19 cellular contexts compared by ENCODE assay signal in the genomic region with DNA sequence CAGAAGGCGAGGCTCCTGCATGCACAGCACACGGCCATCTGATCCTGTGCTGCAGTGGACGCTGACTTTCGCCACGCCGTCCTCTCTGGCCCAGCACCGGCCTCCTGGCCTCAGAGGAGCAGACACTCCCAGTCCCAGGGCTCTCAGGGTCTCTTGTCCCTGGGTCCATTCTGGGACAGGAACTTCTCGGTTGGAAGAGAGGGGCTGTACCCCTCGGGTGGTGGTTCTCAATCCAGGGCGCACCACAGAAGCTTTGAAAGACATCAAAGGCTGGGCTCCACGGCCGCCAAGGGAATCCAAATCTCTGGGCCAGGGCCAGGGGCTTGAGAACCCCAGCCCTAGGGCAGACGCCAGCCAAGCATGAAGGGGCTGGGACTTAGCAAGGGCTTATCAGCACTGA. TPM values are rescaled to one million over a fixed set of nuclear protein-coding genes. Genes with fewer than 3 reads are reported as not detected.
DNase-seq lines count a peak whose midpoint lies in the region; ATAC-seq lines count a peak whose summit lies in the region.
"Had no signal": no experiment of that assay in that cellular context is flagged by ENCODE, and none has a peak within 500 bp of the region (broad histone marks: within the 10 kb centered on the region; RNA-seq: fewer than 3 reads in every experiment).

No MANE protein-coding gene starts in this region.

- H3K4me1 ChIP-seq in BLaER1 = peaks cover 42% of the 10 kb centered on the region

- no peaks in the 10 kb centered on the region for H3K27me3 ChIP-seq in BLaER1

- no peak overlapping the region for H3K9ac ChIP-seq in BLaER1

- peak overlapping the region; percentile 22; the same call in 1 of the 2 replicates for H3K27ac ChIP-seq in BLaER1
- H3K27ac ChIP-seq: A549, PC-9 had no signal

- H3K4me1 Mint-ChIP-seq in dendritic cell treated with granulocyte-macrophage colony-stimulating factor and Interleukin-4, amounts not matched to agents 40 ng/mL and 50 ng/mL, for 4 days (ENCODE audit: low read depth) = peaks cover 46% of the 10 kb centered on the region
- peaks cover 9 to 22% (median 20%) of the 10 kb centered on the region in 3 donors for H3K4me1 Mint-ChIP-seq in naive B cell

- no peaks in the 10 kb centered on the region for H3K27me3 Mint-ChIP-seq in dendritic cell treated with granulocyte-macrophage colony-stimulating factor and Interleukin-4, amounts not matched to agents 40 ng/mL and 50 ng/mL, for 4 days
- no peaks in the 10 kb centered on the region for H3K27me3 Mint-ChIP-seq in naive B cell

- peaks cover 70% of the 10 kb centered on the region for H3K36me3 Mint-ChIP-seq in dendritic cell treated with granulocyte-macrophage colony-stimulating factor and Interleukin-4, amounts not matched to agents 40 ng/mL and 50 ng/mL, for 4 days (ENCODE audit: low read depth)
- H3K36me3 Mint-ChIP-seq in naive B cell = peaks cover 4 to 16% of the 10 kb centered on the region in 2 donors

- intact Hi-C loops in dendritic cell treated with granulocyte-macrophage colony-stimulating factor and Interleukin-4, amounts not matched to agents 40 ng/mL and 50 ng/mL, for 4 days (cut with micrococcal nuclease) = no loop called here

- H3K4me2 ChIP-seq in BLaER1 = no peak overlapping the region
- H3K4me2 ChIP-seq: A549, PC-9 had no signal

- no peak for ATAC-seq in naive B cell (ENCODE audit: low read depth in 2 of 2)
- no peak for ATAC-seq in GM18858 (IDR thresholded peaks at IDR 0.05; ENCODE audit: unreplicated experiment)
- ATAC-seq in GM21528 (IDR thresholded peaks at IDR 0.05; ENCODE audit: low FRiP score, unreplicated experiment) = no peak
- ATAC-seq in GM18520 (IDR thresholded peaks at IDR 0.05; ENCODE audit: unreplicated experiment) = no peak
- ATAC-seq: A549 had no signal

- DNase-seq in CMK (ENCODE audit: low read depth) (peak; percentile 35), naive B cell (no peak), RKO (ENCODE audit: low spot score) (no peak)
- DNase-seq: DMS79 treated with DMSO at 0.1 percent for 48 hours, GOT3, KG1, NCI-H1436, NCI-H2029, NCI-H2171, NCI-H510A, NCI-H774, PC-9 had no signal

- H3K9me3 Mint-ChIP-seq in dendritic cell treated with granulocyte-macrophage colony-stimulating factor and Interleukin-4, amounts not matched to agents 40 ng/mL and 50 ng/mL, for 4 days = no peaks in the 10 kb centered on the region
- H3K9me3 Mint-ChIP-seq in naive B cell = no peaks in the 10 kb centered on the region
- H3K9me3 Mint-ChIP-seq: CD14-positive monocyte had no signal

- no peak overlapping the region for H3K4me3 Mint-ChIP-seq in dendritic cell treated with granulocyte-macrophage colony-stimulating factor and Interleukin-4, amounts not matched to agents 40 ng/mL and 50 ng/mL, for 4 days
- no peak overlapping the region for H3K4me3 Mint-ChIP-seq in naive B cell
- H3K4me3 Mint-ChIP-seq: CD14-positive monocyte had no signal

- no peaks in the 10 kb centered on the region for H3K9me3 ChIP-seq in BLaER1
- H3K9me3 ChIP-seq: A549 had no signal

- H4K20me1 ChIP-seq in BLaER1 = no peaks in the 10 kb centered on the region

- H3K27ac Mint-ChIP-seq in dendritic cell treated with granulocyte-macrophage colony-stimulating factor and Interleukin-4, amounts not matched to agents 40 ng/mL and 50 ng/mL, for 4 days = peak overlapping the region; percentile 14
- H3K27ac Mint-ChIP-seq in naive B cell = peak overlapping the region; percentile 24 to 88 (median 76)

- H3K4me3 ChIP-seq in BLaER1 = no peak overlapping the region
- H3K4me3 ChIP-seq: A549, PC-9 had no signal

- H3K36me3 ChIP-seq in BLaER1 = peaks cover 49% of the 10 kb centered on the region

RNA-seq across cellular contexts. Expression of a gene that starts 1.6 kb away (rescaled TPM):
- polyA plus RNA-seq in naive B cell (ENCODE audit: low read depth in 6 of 6) = 1 to 10 TPM in 3 of 6 donors, under 1 TPM in 2, not detected in 1; 0.35 to 4.2 (median 1.6) TPM

RNA-seq across cellular contexts. Expression of a gene that starts 30.1 kb away (rescaled TPM):
- polyA plus RNA-seq in naive B cell (ENCODE audit: low read depth in 6 of 6) = 100 to 1,000 TPM in 5 of 6 donors, 10 to 100 TPM in 1; 98.0 to 134 (median 102) TPM
